Comparison of ENCODE assay signal across 14 cellular contexts in the genomic region with DNA sequence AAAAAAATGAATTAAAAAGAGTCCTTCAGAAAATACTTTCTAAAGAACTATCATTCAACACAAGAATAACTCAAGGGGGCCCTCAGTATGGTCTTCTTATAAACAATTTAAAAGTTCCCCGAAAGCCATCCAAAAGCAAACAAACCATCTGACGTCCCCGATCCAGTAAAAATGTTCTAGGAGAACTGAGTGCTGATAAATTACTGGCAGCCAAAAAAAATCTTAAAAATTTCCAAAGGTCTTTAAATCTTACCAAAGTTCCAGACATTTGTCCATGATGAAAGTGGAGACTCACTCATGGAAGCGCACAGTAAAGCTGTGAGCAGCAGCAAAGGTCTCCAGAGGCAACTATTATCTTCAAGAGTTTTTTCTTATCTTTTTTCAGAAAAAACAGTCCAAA.
DNase-seq lines count a peak whose midpoint lies in the region; ATAC-seq and TF ChIP-seq lines count a peak whose summit lies in the region.
"Had no signal": no experiment of that assay in that cellular context is flagged by ENCODE, and none has a peak within 500 bp of the region (broad histone marks: within the 10 kb centered on the region; RNA-seq: fewer than 3 reads in every experiment).

No MANE protein-coding gene starts in this region.

- H3K9me3 ChIP-seq in breast epithelium (no peaks in the 10 kb centered on the region), psoas muscle (no peaks in the 10 kb centered on the region), upper lobe of right lung (no peaks in the 10 kb centered on the region)
- H3K9me3 ChIP-seq: BLaER1 had no signal

- ATAC-seq in left ventricle myocardium superior (peak; percentile 20), psoas muscle (no peak), upper lobe of right lung (no peak)

- TF ChIP-seq CTCF in breast epithelium (IDR thresholded peaks at IDR 0.05) (no peak), psoas muscle (IDR thresholded peaks at IDR 0.05) (no peak), upper lobe of right lung (IDR thresholded peaks at IDR 0.05) (no peak)

- H3K4me3 Mint-ChIP-seq in activated CD4-positive, alpha-beta memory T cell treated with anti-CD3 and anti-CD28 coated beads, Interleukin-2, amount 10 ng/mL, durations not matched to agents 7 days and 5 days = no peak overlapping the region
- H3K4me3 Mint-ChIP-seq: neural crest cell had no signal

- peaks cover 19% of the 10 kb centered on the region for H3K27me3 Mint-ChIP-seq in activated CD4-positive, alpha-beta memory T cell treated with anti-CD3 and anti-CD28 coated beads, Interleukin-2, amount 10 ng/mL, durations not matched to agents 7 days and 5 days

- no peaks in the 10 kb centered on the region for H3K27me3 ChIP-seq in breast epithelium
- H3K27me3 ChIP-seq in psoas muscle (ENCODE audit: insufficient read depth in 3 of 3, low read length in 2 of 3) = no peaks in the 10 kb centered on the region
- no peaks in the 10 kb centered on the region for H3K27me3 ChIP-seq in upper lobe of right lung
- H3K27me3 ChIP-seq: BLaER1 had no signal

- no peak for DNase-seq in breast epithelium (ENCODE audit: low spot score in 2 of 2)
- DNase-seq in left ventricle myocardium superior = no peak
- DNase-seq in psoas muscle = no peak
- no peak for DNase-seq in upper lobe of right lung
- no peak for DNase-seq in GDM1 (lab: John Stamatoyannopoulos, UW)
- no peak for DNase-seq in head of caudate nucleus
- DNase-seq in activated CD4-positive, alpha-beta memory T cell treated with anti-CD3 and anti-CD28 coated beads, Interleukin-2, amount 10 ng/mL, durations not matched to agents 7 days and 5 days = no peak
- DNase-seq: DMS53; effector CD4-positive, alpha-beta T cell; NCI-H1048 had no signal

- peak overlapping the region; percentile 45 to 68 for H3K27ac ChIP-seq in breast epithelium
- peak overlapping the region; percentile 46 for H3K27ac ChIP-seq in psoas muscle
- peak overlapping the region; percentile 2 for H3K27ac ChIP-seq in upper lobe of right lung
- H3K27ac ChIP-seq: BLaER1 had no signal

- no peaks in the 10 kb centered on the region for H3K36me3 Mint-ChIP-seq in activated CD4-positive, alpha-beta memory T cell treated with anti-CD3 and anti-CD28 coated beads, Interleukin-2, amount 10 ng/mL, durations not matched to agents 7 days and 5 days (ENCODE audit: low read depth)

- no peak overlapping the region for H3K27ac Mint-ChIP-seq in activated CD4-positive, alpha-beta memory T cell treated with anti-CD3 and anti-CD28 coated beads, Interleukin-2, amount 10 ng/mL, durations not matched to agents 7 days and 5 days

- no peaks in the 10 kb centered on the region for H3K4me1 Mint-ChIP-seq in activated CD4-positive, alpha-beta memory T cell treated with anti-CD3 and anti-CD28 coated beads, Interleukin-2, amount 10 ng/mL, durations not matched to agents 7 days and 5 days

- no peak for TF ChIP-seq POLR2A in breast epithelium (IDR thresholded peaks at IDR 0.05)

- WGBS in psoas muscle, 3 donors = 65 to 67% (median 66%) methylated on average over 4 of the region's 4 CpGs

- H3K36me3 ChIP-seq in breast epithelium (no peaks in the 10 kb centered on the region), psoas muscle (ENCODE audit: insufficient read depth in 1 of 2, low read depth in 1 of 2) (no peaks in the 10 kb centered on the region), upper lobe of right lung (no peaks in the 10 kb centered on the region)
- H3K36me3 ChIP-seq: BLaER1 had no signal

- H3K4me3 ChIP-seq in breast epithelium = no peak overlapping the region
- H3K4me3 ChIP-seq in psoas muscle = no peak overlapping the region
- H3K4me3 ChIP-seq in upper lobe of right lung = no peak overlapping the region
- H3K4me3 ChIP-seq: BLaER1, lung, skin epidermis had no signal

- POLR2A ChIA-PET in activated CD4-positive, alpha-beta memory T cell treated with anti-CD3 and anti-CD28 coated beads, Interleukin-2, amount 10 ng/mL, durations not matched to agents 7 days and 5 days (lab: Charles Lee) = no interaction called here

- CTCF ChIA-PET in activated CD4-positive, alpha-beta memory T cell treated with anti-CD3 and anti-CD28 coated beads, Interleukin-2, amount 10 ng/mL, durations not matched to agents 7 days and 5 days (lab: Charles Lee) = interaction anchor here (1.4 to 5.4 kb wide), 5 partner anchors 23 to 223 kb away, joined by 3 to 41 read pairs (median 4); no protein-coding TSS in a partner anchor

- intact Hi-C loops in breast epithelium (cut with DNase I; ENCODE audit: low total_unique reads) = loop anchor here (10.0 kb wide), 1 partner anchor 193 kb away; no protein-coding TSS in a partner anchor
- intact Hi-C loops in left ventricle myocardium superior (cut with micrococcal nuclease) = loop anchor here (10.0 kb wide), 1 partner anchor 213 kb away; no protein-coding TSS in a partner anchor
- intact Hi-C loops in psoas muscle (cut with DNase I) = loop anchor here (5.0 kb wide), 2 partner anchors 191 to 211 kb away; no protein-coding TSS in a partner anchor
- intact Hi-C loops in upper lobe of right lung (cut with DNase I) = loop anchor here (10.0 kb wide), 2 partner anchors 83 to 193 kb away; partner anchors contain the start of genes COL4A1 and COL4A2
- intact Hi-C loops in head of caudate nucleus (cut with DNase I) = loop anchor here (5.0 kb wide), 1 partner anchor 191 kb away; no protein-coding TSS in a partner anchor

- H3K4me1 ChIP-seq in breast epithelium (no peaks in the 10 kb centered on the region), psoas muscle (peaks cover 13% of the 10 kb centered on the region), upper lobe of right lung (peaks cover 29% of the 10 kb centered on the region)

- H3K9me3 Mint-ChIP-seq in activated CD4-positive, alpha-beta memory T cell treated with anti-CD3 and anti-CD28 coated beads, Interleukin-2, amount 10 ng/mL, durations not matched to agents 7 days and 5 days = no peaks in the 10 kb centered on the region
- H3K9me3 Mint-ChIP-seq: neural crest cell had no signal

Comparison
In these comparisons a context has a peak if more than half of its experiments do, and no peak if none do; other contexts are left out.
1. H3K27ac ChIP-seq: peak in every context shown above with its lines; median percentile 56 in breast epithelium; 46 in psoas muscle; 2 in upper lobe of right lung.